29 cellular contexts compared by ENCODE assay signal in the genomic region with DNA sequence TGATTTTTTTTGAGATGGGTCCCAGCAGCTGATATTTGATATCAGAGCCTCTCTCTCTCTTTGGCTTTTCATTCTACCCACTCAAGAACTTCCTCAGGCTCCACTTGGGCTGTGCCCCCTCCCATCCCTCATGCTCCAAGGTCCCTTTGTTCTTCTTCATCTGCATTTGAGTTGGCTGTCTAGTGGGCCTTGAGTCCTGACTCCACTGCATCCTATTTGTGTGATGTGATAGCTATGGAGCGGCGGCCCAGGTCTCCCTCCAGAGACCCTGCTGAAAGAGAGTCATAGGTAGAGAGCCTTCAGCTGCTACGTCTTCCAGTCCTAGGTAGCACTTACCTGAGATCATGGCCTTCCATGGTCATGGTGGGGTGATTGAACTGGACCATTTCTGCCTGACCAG.
"Had no signal": no experiment of that assay in that cellular context is flagged by ENCODE, and none has a peak within 500 bp of the region (broad histone marks: within the 10 kb centered on the region; RNA-seq: fewer than 3 reads in every experiment).

No MANE protein-coding gene starts in this region.

- H3K4me3 ChIP-seq: left lung, lower lobe of right lung, neural progenitor cell, ovary, prostate gland, skin epidermis, tibial nerve, upper lobe of left lung had no signal

- H3K9ac ChIP-seq: neural progenitor cell had no signal

- H3K27ac ChIP-seq: left lung, lower lobe of right lung, neural progenitor cell, neutrophil, ovary, prostate gland, skin epidermis, tibial nerve, upper lobe of left lung had no signal

- H3K27ac Mint-ChIP-seq: mesothelial cell of epicardium; naive B cell; natural killer cell; nephron progenitor cell; neural progenitor cell; stimulated activated memory B cell treated with anti-CD40 and anti-IgM and Interleukin-4, amounts not matched to agents 10 μg/mL and 1 μg/mL and 100 μg/mL, for 72 hours; stimulated activated naive CD8-positive, alpha-beta T cell treated with anti-CD3 and anti-CD28 coated beads, Interleukin-15, amount 100 ng/mL, for 72 hours had no signal

- H3K27me3 ChIP-seq: ovary, tibial nerve, upper lobe of left lung had no signal

- H3K4me2 ChIP-seq: neural progenitor cell had no signal

- H3K9me3 ChIP-seq: left lung, lower lobe of right lung, neutrophil, ovary, prostate gland, upper lobe of left lung had no signal

- DNase-seq: hippocampal formation; kidney; left colon; left lung; lower lobe of right lung; mammary epithelial cell; mesenchymal stem cell; naive B cell; natural killer cell; nephron progenitor cell; occipital lobe; ovary; retina; right cardiac atrium; stimulated activated CD4-positive, alpha-beta T cell treated with anti-CD3 and anti-CD28 coated beads, Interleukin-1b, Interleukin-23, amount 100 ng/mL, for 48 hours; stimulated activated CD4-positive, alpha-beta T cell treated with anti-CD3 and anti-CD28 coated beads, Interleukin-2, amount 100 ng/mL, for 48 hours; stimulated activated CD4-positive, alpha-beta T cell treated with anti-CD3 and anti-CD28 coated beads, Interleukin-4, amount 100 ng/mL, for 4 hours; stimulated activated CD8-positive, alpha-beta memory T cell treated with anti-CD3 and anti-CD28 coated beads, Interleukin-4, amount 100 ng/mL, for 48 hours; stimulated activated naive CD4-positive, alpha-beta T cell treated with Interleukin-2 at 50 U/mL for 16 hours; stimulated activated naive CD8-positive, alpha-beta T cell treated with anti-CD3 and anti-CD28 coated beads, Interleukin-15, amount 100 ng/mL, for 72 hours; substantia nigra; upper lobe of left lung had no signal

- H3K36me3 ChIP-seq: left lung, lower lobe of right lung, neural progenitor cell, neutrophil, ovary, prostate gland, tibial nerve, upper lobe of left lung had no signal

- H3K4me1 ChIP-seq: left lung, lower lobe of right lung, neural progenitor cell, prostate gland, tibial nerve, upper lobe of left lung had no signal

- H3K36me3 Mint-ChIP-seq: mesothelial cell of epicardium; natural killer cell; neural progenitor cell; stimulated activated memory B cell treated with anti-CD40 and anti-IgM and Interleukin-4, amounts not matched to agents 10 μg/mL and 1 μg/mL and 100 μg/mL, for 72 hours had no signal

- H3K4me3 Mint-ChIP-seq: mesothelial cell of epicardium; naive B cell; natural killer cell; nephron progenitor cell; neural progenitor cell; stimulated activated memory B cell treated with anti-CD40 and anti-IgM and Interleukin-4, amounts not matched to agents 10 μg/mL and 1 μg/mL and 100 μg/mL, for 72 hours; stimulated activated naive CD8-positive, alpha-beta T cell treated with anti-CD3 and anti-CD28 coated beads, Interleukin-15, amount 100 ng/mL, for 72 hours had no signal

- H3K4me1 Mint-ChIP-seq: mesothelial cell of epicardium; naive B cell; natural killer cell; neural progenitor cell; stimulated activated memory B cell treated with anti-CD40 and anti-IgM and Interleukin-4, amounts not matched to agents 10 μg/mL and 1 μg/mL and 100 μg/mL, for 72 hours; stimulated activated naive CD8-positive, alpha-beta T cell treated with anti-CD3 and anti-CD28 coated beads, Interleukin-15, amount 100 ng/mL, for 72 hours had no signal

- H3K9me3 Mint-ChIP-seq: mesothelial cell of epicardium; natural killer cell; neural progenitor cell; stimulated activated memory B cell treated with anti-CD40 and anti-IgM and Interleukin-4, amounts not matched to agents 10 μg/mL and 1 μg/mL and 100 μg/mL, for 72 hours; stimulated activated naive CD8-positive, alpha-beta T cell treated with anti-CD3 and anti-CD28 coated beads, Interleukin-15, amount 100 ng/mL, for 72 hours had no signal
